ENCODE assay signal across 8 cellular contexts in the genomic region with DNA sequence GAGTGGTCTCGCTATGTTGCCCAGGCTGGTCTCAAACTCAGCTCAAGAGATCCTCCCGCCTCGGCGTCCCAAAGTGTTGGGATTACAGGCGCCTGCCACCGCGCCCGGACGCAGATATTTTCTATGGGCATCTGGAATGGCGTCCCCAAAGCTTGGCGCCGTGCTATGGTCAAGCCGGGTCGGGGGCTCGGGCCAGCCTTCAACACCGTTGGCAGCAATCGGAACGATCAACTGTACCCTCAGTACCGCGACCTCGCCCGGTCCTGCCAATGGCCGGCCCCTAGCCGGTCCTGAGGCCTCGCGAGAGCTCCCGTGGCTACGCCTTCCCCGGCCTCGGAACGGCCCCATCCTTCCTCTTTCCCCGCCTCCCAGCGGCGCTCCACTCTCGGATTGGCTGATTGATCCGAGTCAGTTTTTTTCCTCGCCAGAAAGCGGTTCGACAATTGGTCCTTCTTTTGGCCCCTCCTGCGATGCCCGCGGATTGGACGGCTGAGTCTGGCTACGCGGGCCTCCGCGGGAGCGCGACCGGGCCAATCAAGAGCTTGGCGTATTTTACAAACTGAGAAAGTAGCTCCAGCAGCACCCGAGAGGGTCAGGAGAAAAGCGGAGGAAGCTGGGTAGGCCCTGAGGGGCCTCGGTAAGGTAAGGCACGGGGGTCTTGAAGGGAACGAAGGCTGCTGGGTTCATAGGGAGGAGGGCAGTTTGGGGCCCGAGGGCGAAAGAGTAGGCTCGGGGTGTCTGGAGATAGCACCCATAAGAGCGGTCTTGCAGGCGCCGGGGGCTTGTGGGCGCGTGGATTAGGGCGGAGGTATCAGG. TPM values are rescaled to one million over a fixed set of nuclear protein-coding genes. Genes with fewer than 3 reads are reported as not detected.
DNase-seq lines count a peak whose midpoint lies in the region; ATAC-seq and TF ChIP-seq lines count a peak whose summit lies in the region.

A gene with protein sequence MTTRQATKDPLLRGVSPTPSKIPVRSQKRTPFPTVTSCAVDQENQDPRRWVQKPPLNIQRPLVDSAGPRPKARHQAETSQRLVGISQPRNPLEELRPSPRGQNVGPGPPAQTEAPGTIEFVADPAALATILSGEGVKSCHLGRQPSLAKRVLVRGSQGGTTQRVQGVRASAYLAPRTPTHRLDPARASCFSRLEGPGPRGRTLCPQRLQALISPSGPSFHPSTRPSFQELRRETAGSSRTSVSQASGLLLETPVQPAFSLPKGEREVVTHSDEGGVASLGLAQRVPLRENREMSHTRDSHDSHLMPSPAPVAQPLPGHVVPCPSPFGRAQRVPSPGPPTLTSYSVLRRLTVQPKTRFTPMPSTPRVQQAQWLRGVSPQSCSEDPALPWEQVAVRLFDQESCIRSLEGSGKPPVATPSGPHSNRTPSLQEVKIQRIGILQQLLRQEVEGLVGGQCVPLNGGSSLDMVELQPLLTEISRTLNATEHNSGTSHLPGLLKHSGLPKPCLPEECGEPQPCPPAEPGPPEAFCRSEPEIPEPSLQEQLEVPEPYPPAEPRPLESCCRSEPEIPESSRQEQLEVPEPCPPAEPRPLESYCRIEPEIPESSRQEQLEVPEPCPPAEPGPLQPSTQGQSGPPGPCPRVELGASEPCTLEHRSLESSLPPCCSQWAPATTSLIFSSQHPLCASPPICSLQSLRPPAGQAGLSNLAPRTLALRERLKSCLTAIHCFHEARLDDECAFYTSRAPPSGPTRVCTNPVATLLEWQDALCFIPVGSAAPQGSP (plus strand): TSS at position 548 of the 816 bp plus-strand sequence. CDS start 354 bp downstream, outside the sequence.

- peak within 1 kb of the TSS; percentile 56 for H3K9ac ChIP-seq in KMS-11

- no TSS peak for BruUV-seq in Panc1 (replicated peaks; lab: Mats Ljungman, UMichigan)

- in situ Hi-C loops in Panc1 (cut with HindIII; ENCODE audit: low pct_unique_long_range_greater_than_20kb, low sequenced_read_pairs) = no loop called here

- no peaks in the 10 kb centered on the region for H3K9me3 Mint-ChIP-seq in activated T-cell treated with anti-CD3 and anti-CD28 coated beads, Interleukin-2, amount 50 U/mL, for 24 hours

- ATAC-seq in GM21786 (IDR thresholded peaks at IDR 0.05; ENCODE audit: unreplicated experiment) (peak; percentile 97), Panc1 (peak; percentile 99)

- POLR2A ChIA-PET in Panc1 (lab: Charles Lee) = interaction anchor here (0.5 to 0.6 kb wide), 2 partner anchors 44 kb away, joined by 4 to 5 read pairs; partner anchors contain the start of gene SPATS2

- H3K4me3 ChIP-seq in KMS-11 (IDR thresholded peaks at IDR 0.05; ENCODE audit: insufficient read depth, low read depth, low read length) = no peak within 1 kb of the TSS
- peak within 1 kb of the TSS; percentile 82 to 98 for H3K4me3 ChIP-seq in Panc1 (ENCODE audit: low read depth in 2 of 2, low read length in 2 of 2)
- peak within 1 kb of the TSS; percentile 59 to 77 (median 68) for H3K4me3 ChIP-seq in esophagus muscularis mucosa
- H3K4me3 ChIP-seq in muscle layer of duodenum (ENCODE audit: low read depth in 1 of 2, low read length in 2 of 2) = peak within 1 kb of the TSS; percentile 60 to 68

- intact Hi-C loops in Panc1 (cut with micrococcal nuclease; ENCODE audit: unreplicated experiment) (no loop called here), esophagus muscularis mucosa (cut with DNase I) (no loop called here)

- H3K9me3 ChIP-seq in Panc1 (ENCODE audit: control insufficient read depth, insufficient read depth, low read depth, low read length) = no peaks in the 10 kb centered on the region
- H3K9me3 ChIP-seq in esophagus muscularis mucosa = no peaks in the 10 kb centered on the region
- H3K9me3 ChIP-seq in muscle layer of duodenum (ENCODE audit: control insufficient read depth in 1 of 2, low read length in 2 of 2) = no peaks in the 10 kb centered on the region

- H2AFZ ChIP-seq in KMS-11 (ENCODE audit: low read depth) = peak within 1 kb of the TSS; percentile 80

- TF ChIP-seq POLR2A in esophagus muscularis mucosa (IDR thresholded peaks at IDR 0.05; ENCODE audit: low read depth) = no peak

- H3K27me3 Mint-ChIP-seq in activated T-cell treated with anti-CD3 and anti-CD28 coated beads, Interleukin-2, amount 50 U/mL, for 24 hours = no peaks in the 10 kb centered on the region

- TF ChIP-seq EP300 in esophagus muscularis mucosa (IDR thresholded peaks at IDR 0.05) = no peak

- H3K36me3 Mint-ChIP-seq in activated T-cell treated with anti-CD3 and anti-CD28 coated beads, Interleukin-2, amount 50 U/mL, for 24 hours (ENCODE audit: low read depth) = peaks cover 43% of the 10 kb centered on the region

- H3K27ac ChIP-seq in KMS-11 (peak within 1 kb of the TSS; percentile 32; the same call in 1 of the 2 replicates), Panc1 (ENCODE audit: low read length) (peak within 1 kb of the TSS; percentile 90), esophagus muscularis mucosa (replicated peaks in 1 of 4) (peak within 1 kb of the TSS; percentile 67 to 79 (median 73)), muscle layer of duodenum (ENCODE audit: low read length) (no peak within 1 kb of the TSS)

- H3K36me3 ChIP-seq in KMS-11 (ENCODE audit: insufficient read depth) = no peaks in the 10 kb centered on the region
- H3K36me3 ChIP-seq in Panc1 (ENCODE audit: control insufficient read depth, insufficient read depth, low read length) = peaks cover 9% of the 10 kb centered on the region
- no peaks in the 10 kb centered on the region for H3K36me3 ChIP-seq in esophagus muscularis mucosa
- H3K36me3 ChIP-seq in muscle layer of duodenum (ENCODE audit: control insufficient read depth in 1 of 2, insufficient read depth in 2 of 2, low read length in 2 of 2) = no peaks in the 10 kb centered on the region

- peak within 1 kb of the TSS; percentile 96 for H3K27ac Mint-ChIP-seq in activated T-cell treated with anti-CD3 and anti-CD28 coated beads, Interleukin-2, amount 50 U/mL, for 24 hours

- H4K20me1 ChIP-seq in KMS-11 (ENCODE audit: insufficient read depth) = no peaks in the 10 kb centered on the region

- TF ChIP-seq CTCF in KMS-11 (conservative IDR thresholded peaks at IDR 0.05; ENCODE audit: low read depth, low read length) (no peak), Panc1 (IDR thresholded peaks at IDR 0.05) (no peak), esophagus muscularis mucosa (IDR thresholded peaks at IDR 0.05) (peak in 1 of 3 experiments; percentile 14)

- peaks cover 20% of the 10 kb centered on the region for H3K4me1 Mint-ChIP-seq in activated T-cell treated with anti-CD3 and anti-CD28 coated beads, Interleukin-2, amount 50 U/mL, for 24 hours (ENCODE audit: low read depth)

- peaks cover 28% of the 10 kb centered on the region for H3K4me1 ChIP-seq in KMS-11 (ENCODE audit: low read depth, poor library complexity, severe bottlenecking)
- H3K4me1 ChIP-seq in Panc1 (ENCODE audit: control insufficient read depth, insufficient read depth, low read length) = peaks cover 5% of the 10 kb centered on the region; the same call in 1 of the 2 replicates
- H3K4me1 ChIP-seq in esophagus muscularis mucosa = peaks cover 12 to 19% (median 14%) of the 10 kb centered on the region in 4 donors
- H3K4me1 ChIP-seq in muscle layer of duodenum (ENCODE audit: control insufficient read depth in 1 of 2, insufficient read depth in 2 of 2, low read length in 2 of 2) = peaks cover 0 to 12% of the 10 kb centered on the region in 2 donors

- H3K4me3 Mint-ChIP-seq in activated T-cell treated with anti-CD3 and anti-CD28 coated beads, Interleukin-2, amount 50 U/mL, for 24 hours = peak within 1 kb of the TSS; percentile 99

- DNase-seq in DMS79 treated with DMSO at 0.1 percent for 48 hours (lab: John Stamatoyannopoulos, UW) = peak; percentile 98
- DNase-seq in Panc1 (ENCODE audit: low read depth, low spot score) = peak; percentile 98
- peak; percentile 95 for DNase-seq in activated T-cell treated with anti-CD3 and anti-CD28 coated beads, Interleukin-2, amount 50 U/mL, for 24 hours
- peak; percentile 99 for DNase-seq in esophagus muscularis mucosa (ENCODE audit: extremely low spot score)
- DNase-seq in stimulated activated CD8-positive, alpha-beta memory T cell treated with anti-CD3 and anti-CD28 coated beads, Interleukin-7, amount 100 ng/mL, for 24 hours (ENCODE audit: low read depth) = peak; percentile 92

- H3K4me2 ChIP-seq in KMS-11 = peak within 1 kb of the TSS; percentile 93

- peaks cover 12% of the 10 kb centered on the region; the same call in 1 of the 2 replicates for H3K79me2 ChIP-seq in KMS-11 (ENCODE audit: insufficient read depth, low read depth)

- CTCF ChIA-PET in Panc1 (lab: Charles Lee) = interaction anchor here (1.0 to 2.7 kb wide), 5 partner anchors 9 to 26 kb away, joined by 3 to 11 read pairs (median 3); no protein-coding TSS in a partner anchor

- H3K27me3 ChIP-seq in KMS-11 (ENCODE audit: insufficient read depth, low read depth) (no peaks in the 10 kb centered on the region), Panc1 (ENCODE audit: control insufficient read depth, insufficient read depth, low read length) (no peaks in the 10 kb centered on the region), esophagus muscularis mucosa (no peaks in the 10 kb centered on the region), muscle layer of duodenum (ENCODE audit: low read depth, low read length) (no peaks in the 10 kb centered on the region)

- 2% methylated on average over 32 of the region's 65 CpGs for WGBS in esophagus muscularis mucosa

RNA-seq across cellular contexts. Expression of the gene that starts here (rescaled TPM):
- total RNA-seq in Panc1 (2021; ENCODE audit: unreplicated experiment) = 50.0 TPM
- polyA plus RNA-seq in Panc1 (2012; ENCODE audit: insufficient read length) = 17.3 TPM
- under 1 TPM in 2 of 4 donors, not detected in 2; 0.26 to 0.80 TPM for total RNA-seq in esophagus muscularis mucosa

Comparison
In these comparisons a context has a peak if more than half of its experiments do, and no peak if none do; other contexts are left out.
1. RNA of the gene that starts here (total RNA-seq): 50.0 TPM in Panc1 (single experiment); 0.26 to 0.80 TPM in esophagus muscularis mucosa; every median in the first group is over 10 times any median in the second.
2. Peak in DNase-seq, H3K4me3 ChIP-seq and H3K27ac ChIP-seq in esophagus muscularis mucosa; RNA of the gene not detected or under 1 TPM.
3. Peak in every context shown above with its lines, with median percentiles within 50 percentile points of each other: DNase-seq.